ENCODE assay signal across 8 cellular contexts in genomic region chr1:11285883-11286734, GRCh38. TPM values are rescaled to one million over a fixed set of nuclear protein-coding genes. Genes with fewer than 3 reads are reported as not detected.
A peak's percentile ranks its signal among the peaks of the same experiment; 100 is the strongest.
DNase-seq lines count a peak whose midpoint lies in the region; ATAC-seq and TF ChIP-seq lines count a peak whose summit lies in the region.

No MANE protein-coding gene starts in this region.

- TF ChIP-seq CTCF in RWPE1 (conservative IDR thresholded peaks at IDR 0.05; ENCODE audit: low read depth) (0 out of 2 replicates have a peak, but pooled peaks have one; percentile 24), type B pancreatic cell (conservative IDR thresholded peaks at IDR 0.05) (peak; percentile 67)

- H3K4me3 Mint-ChIP-seq in stimulated activated naive CD8-positive, alpha-beta T cell treated with anti-CD3 and anti-CD28 coated beads, Interleukin-15, Interleukin-2, amounts not matched to agents 100 ng/mL and 50 ng/mL, for 24 hours: no peak overlapping the region
- no peak overlapping the region for H3K4me3 Mint-ChIP-seq in stimulated activated naive CD8-positive, alpha-beta T cell treated with anti-CD3 and anti-CD28 coated beads, Interleukin-15, amount 100 ng/mL, for 72 hours
- no peak overlapping the region for H3K4me3 Mint-ChIP-seq in type B pancreatic cell

- H3K27me3 Mint-ChIP-seq in stimulated activated naive CD8-positive, alpha-beta T cell treated with anti-CD3 and anti-CD28 coated beads, Interleukin-15, Interleukin-2, amounts not matched to agents 100 ng/mL and 50 ng/mL, for 24 hours: no peaks in the 10 kb centered on the region
- no peaks in the 10 kb centered on the region for H3K27me3 Mint-ChIP-seq in stimulated activated naive CD8-positive, alpha-beta T cell treated with anti-CD3 and anti-CD28 coated beads, Interleukin-15, amount 100 ng/mL, for 72 hours
- H3K27me3 Mint-ChIP-seq in type B pancreatic cell: no peaks in the 10 kb centered on the region

- no peaks in the 10 kb centered on the region for H3K9me3 Mint-ChIP-seq in stimulated activated naive CD8-positive, alpha-beta T cell treated with anti-CD3 and anti-CD28 coated beads, Interleukin-15, Interleukin-2, amounts not matched to agents 100 ng/mL and 50 ng/mL, for 24 hours
- no peaks in the 10 kb centered on the region for H3K9me3 Mint-ChIP-seq in stimulated activated naive CD8-positive, alpha-beta T cell treated with anti-CD3 and anti-CD28 coated beads, Interleukin-15, amount 100 ng/mL, for 72 hours
- no peaks in the 10 kb centered on the region for H3K9me3 Mint-ChIP-seq in type B pancreatic cell

- H3K36me3 Mint-ChIP-seq in stimulated activated naive CD8-positive, alpha-beta T cell treated with anti-CD3 and anti-CD28 coated beads, Interleukin-15, Interleukin-2, amounts not matched to agents 100 ng/mL and 50 ng/mL, for 24 hours (ENCODE audit: low read depth): peaks cover 70% of the 10 kb centered on the region
- H3K36me3 Mint-ChIP-seq in type B pancreatic cell: peaks cover 25% of the 10 kb centered on the region

- no peak overlapping the region for H3K27ac ChIP-seq in RWPE1

- peak overlapping the region; percentile 48 for H3K27ac Mint-ChIP-seq in stimulated activated naive CD8-positive, alpha-beta T cell treated with anti-CD3 and anti-CD28 coated beads, Interleukin-15, Interleukin-2, amounts not matched to agents 100 ng/mL and 50 ng/mL, for 24 hours
- peak overlapping the region in 1 of 2 donors; percentile 27 for H3K27ac Mint-ChIP-seq in stimulated activated naive CD8-positive, alpha-beta T cell treated with anti-CD3 and anti-CD28 coated beads, Interleukin-15, amount 100 ng/mL, for 72 hours
- no peak overlapping the region for H3K27ac Mint-ChIP-seq in type B pancreatic cell

- peaks cover 48% of the 10 kb centered on the region for H3K4me1 Mint-ChIP-seq in stimulated activated naive CD8-positive, alpha-beta T cell treated with anti-CD3 and anti-CD28 coated beads, Interleukin-15, Interleukin-2, amounts not matched to agents 100 ng/mL and 50 ng/mL, for 24 hours (ENCODE audit: low read depth)
- H3K4me1 Mint-ChIP-seq in stimulated activated naive CD8-positive, alpha-beta T cell treated with anti-CD3 and anti-CD28 coated beads, Interleukin-15, amount 100 ng/mL, for 72 hours: peaks cover 62% of the 10 kb centered on the region
- peaks cover 14% of the 10 kb centered on the region for H3K4me1 Mint-ChIP-seq in type B pancreatic cell (ENCODE audit: unreplicated experiment)

- no peak for ATAC-seq in stimulated activated naive CD8-positive, alpha-beta T cell treated with anti-CD3 and anti-CD28 coated beads, Interleukin-15, amount 100 ng/mL, for 72 hours
- ATAC-seq in HG02981 (IDR thresholded peaks at IDR 0.05; ENCODE audit: unreplicated experiment): no peak

- POLR2A ChIA-PET in RWPE1 (lab: Yijun Ruan, JAX; ENCODE audit: low non-redundant PET): no interaction called here

- no peak for DNase-seq in stimulated activated naive CD8-positive, alpha-beta T cell treated with anti-CD3 and anti-CD28 coated beads, Interleukin-15, amount 100 ng/mL, for 72 hours
- DNase-seq in RWPE1 (ENCODE audit: low spot score) (no peak), fibroblast of peridontal ligament (ENCODE audit: extremely low read depth) (peak; percentile 41), type B pancreatic cell (ENCODE audit: extremely low spot score, unreplicated experiment) (no peak), NCI-H524 treated with DMSO at 0.1 percent for 48 hours (lab: John Stamatoyannopoulos, UW) (no peak), germinal center (ENCODE audit: low spot score) (no peak)

- CTCF ChIA-PET in RWPE1 (lab: Yijun Ruan, JAX): interaction anchor here (0.6 to 1.3 kb wide), 8 partner anchors 9 to 840 kb away, joined by 3 to 6 read pairs (median 4); no protein-coding TSS in a partner anchor

RNA-seq across cellular contexts. Expression of gene UBIAD1, which starts 13.1 kb away (rescaled TPM):
- total RNA-seq in type B pancreatic cell (ENCODE audit: low replicate concordance): 10.2 and 17.1 TPM in 2 replicates

RNA-seq across cellular contexts. Expression of gene MTOR, which starts 23.8 kb away (rescaled TPM):
- total RNA-seq in type B pancreatic cell (ENCODE audit: low replicate concordance): 41.5 and 53.0 TPM in 2 replicates
